In genomic region chr11:8250981-8251620, GRCh38 we compare ENCODE assay signal across 26 cellular contexts. TPM values are rescaled to one million over a fixed set of nuclear protein-coding genes. Genes with fewer than 3 reads are reported as not detected.
A peak's percentile ranks its signal among the peaks of the same experiment; 100 is the strongest.
DNase-seq lines count a peak whose midpoint lies in the region; ATAC-seq and TF ChIP-seq lines count a peak whose summit lies in the region.
"Had no signal": no experiment of that assay in that cellular context is flagged by ENCODE, and none has a peak within 500 bp of the region (broad histone marks: within the 10 kb centered on the region; RNA-seq: fewer than 3 reads in every experiment).

No MANE protein-coding gene starts in this region.

- no peaks in the 10 kb centered on the region for H3K9me3 Mint-ChIP-seq in activated B cell treated with CpG ODN at 0.5 μM for 24 hours
- H3K9me3 Mint-ChIP-seq: activated T-cell treated with anti-CD3 and anti-CD28 coated beads, Interleukin-2, amount 50 U/mL, for 72 hours; natural killer cell treated with Interleukin-12 subunit alpha and Interleukin-12 subunit beta and Interleukin-15 and Interleukin-18, amount 100 ng/mL, for 72 hours; T-helper 1 cell treated with Interleukin-12 subunit alpha and Interleukin-12 subunit beta and Interleukin-4 antibody, amounts not matched to agents 30 μg/mL and 1 μg/mL, for 36 hours had no signal

- CTCF ChIA-PET in activated B cell treated with CpG ODN at 0.5 μM for 24 hours (lab: Charles Lee), result no interaction called here

- 87% methylated on average over 11 of the region's 11 CpGs for WGBS in sigmoid colon, 2 donors

- H3K9me3 ChIP-seq in sigmoid colon, result no peaks in the 10 kb centered on the region
- H3K9me3 ChIP-seq: gastroesophageal sphincter, mucosa of descending colon, pancreas had no signal

- H3K4me1 Mint-ChIP-seq in activated B cell treated with CpG ODN at 0.5 μM for 24 hours, result no peaks in the 10 kb centered on the region
- H3K4me1 Mint-ChIP-seq: CD4-positive, CD25-positive, alpha-beta regulatory T cell had no signal

- peak; percentile 36 for DNase-seq in activated CD8-positive, alpha-beta memory T cell treated with anti-CD3 and anti-CD28 coated beads, Interleukin-2, amount 50 U/mL, for 48 hours
- no peak for DNase-seq in activated CD8-positive, alpha-beta memory T cell treated with anti-CD3 and anti-CD28 coated beads, Interleukin-2, amount 50 U/mL, for 4 hours
- DNase-seq in activated B cell treated with CpG ODN at 0.5 μM for 24 hours (peak; percentile 7), left lobe of liver (ENCODE audit: low spot score) (peak; percentile 29), sigmoid colon (peak; percentile 40), NCI-H226 (no peak)
- DNase-seq: activated T-cell treated with anti-CD3 and anti-CD28 coated beads, Interleukin-2, amount 50 U/mL, for 72 hours; CD4-positive, CD25-positive, alpha-beta regulatory T cell; dermis blood vessel endothelial cell; NCI-H1436; NCI-H2081 treated with DMSO at 0.1 percent for 48 hours; NCI-H82; right cardiac atrium; RPMI8226; stimulated activated naive CD4-positive, alpha-beta T cell treated with Interleukin-2 at 50 U/mL for 16 hours had no signal

- no peak for TF ChIP-seq EP300 in sigmoid colon (IDR thresholded peaks at IDR 0.05)

- no peak overlapping the region for H3K27ac Mint-ChIP-seq in activated B cell treated with CpG ODN at 0.5 μM for 24 hours
- H3K27ac Mint-ChIP-seq: activated naive CD8-positive, alpha-beta T cell; activated T-cell treated with anti-CD3 and anti-CD28 coated beads, Interleukin-2, amount 50 U/mL, for 72 hours; CD4-positive, CD25-positive, alpha-beta regulatory T cell; natural killer cell treated with Interleukin-12 subunit alpha and Interleukin-12 subunit beta and Interleukin-15 and Interleukin-18, amount 100 ng/mL, for 72 hours; T-helper 1 cell treated with Interleukin-12 subunit alpha and Interleukin-12 subunit beta and Interleukin-4 antibody, amounts not matched to agents 30 μg/mL and 1 μg/mL, for 36 hours had no signal

- H3K4me3 ChIP-seq in sigmoid colon, result no peak overlapping the region
- H3K4me3 ChIP-seq: cardiac muscle cell, gastroesophageal sphincter, mucosa of descending colon, pancreas, SK-N-MC had no signal

- H3K27me3 Mint-ChIP-seq in activated B cell treated with CpG ODN at 0.5 μM for 24 hours, result peaks cover 7% of the 10 kb centered on the region
- H3K27me3 Mint-ChIP-seq: CD4-positive, CD25-positive, alpha-beta regulatory T cell had no signal

- no peak overlapping the region for H3K27ac ChIP-seq in sigmoid colon
- H3K27ac ChIP-seq: cardiac muscle cell, gastroesophageal sphincter, pancreas, SK-N-MC had no signal

- TF ChIP-seq POLR2A in sigmoid colon (IDR thresholded peaks at IDR 0.05), result no peak

- ATAC-seq in activated B cell treated with CpG ODN at 0.5 μM for 24 hours (ENCODE audit: low read depth) (no peak), left lobe of liver (no peak), HG02885 (IDR thresholded peaks at IDR 0.05; ENCODE audit: poor library complexity, unreplicated experiment) (no peak), GM19324 (IDR thresholded peaks at IDR 0.05; ENCODE audit: low FRiP score, unreplicated experiment) (no peak)
- ATAC-seq: activated T-cell treated with anti-CD3 and anti-CD28 coated beads, Interleukin-2, amount 50 U/mL, for 72 hours; gastroesophageal sphincter; mucosa of descending colon; pancreas; right cardiac atrium had no signal

- H3K4me1 ChIP-seq in sigmoid colon, result no peaks in the 10 kb centered on the region
- H3K4me1 ChIP-seq: gastroesophageal sphincter, pancreas had no signal

- H3K27me3 ChIP-seq in sigmoid colon, result peaks cover 0 to 6% (median 0%) of the 10 kb centered on the region in 3 donors
- H3K27me3 ChIP-seq: cardiac muscle cell, gastroesophageal sphincter, pancreas had no signal

- intact Hi-C loops in activated B cell treated with CpG ODN at 0.5 μM for 24 hours (cut with micrococcal nuclease) (no loop called here), sigmoid colon (cut with DNase I) (no loop called here)

- no peak overlapping the region for H3K4me3 Mint-ChIP-seq in activated B cell treated with CpG ODN at 0.5 μM for 24 hours
- H3K4me3 Mint-ChIP-seq: activated naive CD8-positive, alpha-beta T cell; activated T-cell treated with anti-CD3 and anti-CD28 coated beads, Interleukin-2, amount 50 U/mL, for 72 hours; natural killer cell treated with Interleukin-12 subunit alpha and Interleukin-12 subunit beta and Interleukin-15 and Interleukin-18, amount 100 ng/mL, for 72 hours; T-helper 1 cell treated with Interleukin-12 subunit alpha and Interleukin-12 subunit beta and Interleukin-4 antibody, amounts not matched to agents 30 μg/mL and 1 μg/mL, for 36 hours had no signal

- no peaks in the 10 kb centered on the region for H3K36me3 Mint-ChIP-seq in activated B cell treated with CpG ODN at 0.5 μM for 24 hours (ENCODE audit: low read depth)
- H3K36me3 Mint-ChIP-seq: activated naive CD8-positive, alpha-beta T cell; CD4-positive, CD25-positive, alpha-beta regulatory T cell; natural killer cell treated with Interleukin-12 subunit alpha and Interleukin-12 subunit beta and Interleukin-15 and Interleukin-18, amount 100 ng/mL, for 72 hours had no signal

- TF ChIP-seq CTCF in activated B cell treated with CpG ODN at 0.5 μM for 24 hours (IDR thresholded peaks at IDR 0.05) (no peak), sigmoid colon (IDR thresholded peaks at IDR 0.05) (no peak)

- POLR2A ChIA-PET in activated B cell treated with CpG ODN at 0.5 μM for 24 hours (lab: Charles Lee), result no interaction called here

- H3K36me3 ChIP-seq in sigmoid colon, result no peaks in the 10 kb centered on the region
- H3K36me3 ChIP-seq: cardiac muscle cell, gastroesophageal sphincter, pancreas had no signal

RNA-seq across cellular contexts. Expression of gene LMO1, which starts 12.6 kb away (rescaled TPM):
- total RNA-seq in activated B cell treated with CpG ODN at 0.5 μM for 24 hours (not detected in 2 replicates), left lobe of liver (not detected), sigmoid colon (1 to 10 TPM in 1 of 4 donors, under 1 TPM in 1, not detected in 2; 0.66 to 1.8 TPM)
- under 1 TPM in 1 of 3 donors, not detected in 2; 0.04 TPM for polyA plus RNA-seq in sigmoid colon
- total RNA-seq: aorta; CD4-positive, CD25-positive, alpha-beta regulatory T cell; dermis blood vessel endothelial cell; gastroesophageal sphincter; natural killer cell treated with Interleukin-12 subunit alpha and Interleukin-12 subunit beta and Interleukin-15 and Interleukin-18, amount 100 ng/mL, for 72 hours had no signal
- polyA plus RNA-seq: aorta had no signal

Comparison
In these comparisons a context has a peak if more than half of its experiments do, and no peak if none do; other contexts are left out.
1. DNase-seq: peak in activated CD8-positive, alpha-beta memory T cell treated with anti-CD3 and anti-CD28 coated beads, Interleukin-2, amount 50 U/mL, for 48 hours (single experiment), activated B cell treated with CpG ODN at 0.5 μM for 24 hours (single experiment), left lobe of liver (single experiment) and sigmoid colon (single experiment); none in activated CD8-positive, alpha-beta memory T cell treated with anti-CD3 and anti-CD28 coated beads, Interleukin-2, amount 50 U/mL, for 4 hours (single experiment) and NCI-H226 (single experiment).